ENCODE assay signal across 19 cellular contexts in the genomic region with DNA sequence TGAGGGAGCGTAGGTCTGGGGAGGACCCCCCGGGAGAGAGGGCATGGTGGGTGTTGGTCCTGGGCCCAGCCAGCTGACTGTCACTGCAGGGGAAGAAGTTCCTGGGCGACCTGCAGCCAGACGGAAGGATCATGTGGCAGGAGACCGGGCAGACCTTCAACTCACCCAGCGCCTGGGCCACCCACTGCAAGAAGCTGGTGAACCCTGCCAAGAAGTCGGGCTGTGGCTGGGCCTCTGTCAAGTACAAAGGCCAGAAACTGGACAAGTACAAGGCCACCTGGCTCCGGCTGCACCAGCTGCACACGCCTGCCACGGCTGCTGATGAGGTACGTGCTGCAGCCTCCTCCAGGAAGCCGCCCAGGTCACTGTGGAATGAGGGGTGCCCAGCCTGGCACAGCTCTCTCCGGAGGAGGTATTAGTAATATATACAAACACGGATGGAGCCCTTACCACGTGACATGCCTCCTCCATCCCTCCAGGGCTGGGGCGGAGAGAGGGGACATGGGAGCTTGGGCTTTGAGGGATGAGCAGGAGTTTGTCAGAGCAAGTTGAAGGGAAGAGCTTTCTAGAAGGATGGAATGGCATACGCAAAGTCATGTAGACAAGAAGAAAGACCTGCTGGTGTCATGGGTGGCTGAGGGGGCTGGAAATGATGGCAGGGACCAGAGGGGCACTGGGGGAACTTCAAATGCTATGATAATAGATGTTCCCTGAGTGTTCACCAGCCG. TPM values are rescaled to one million over a fixed set of nuclear protein-coding genes. Genes with fewer than 3 reads are reported as not detected.
DNase-seq lines count a peak whose midpoint lies in the region; ATAC-seq, FAIRE-seq and TF ChIP-seq lines count a peak whose summit lies in the region.
"Had no signal": no experiment of that assay in that cellular context is flagged by ENCODE, and none has a peak within 500 bp of the region (broad histone marks: within the 10 kb centered on the region; RNA-seq: fewer than 3 reads in every experiment).

No MANE protein-coding gene starts in this region.

- H3K36me3 ChIP-seq in astrocyte (ENCODE audit: insufficient read depth, low read length): no peaks in the 10 kb centered on the region
- H3K36me3 ChIP-seq: right atrium auricular region had no signal

- no peak overlapping the region for H2AFZ ChIP-seq in astrocyte (ENCODE audit: low read depth, low read length)

- no peak overlapping the region for H3K4me2 ChIP-seq in astrocyte (ENCODE audit: low read length)

- H3K27ac Mint-ChIP-seq in astrocyte (ENCODE audit: unreplicated experiment) (no peak overlapping the region), natural killer cell (peak overlapping the region; percentile 27 to 69)

- TF ChIP-seq CTCF in astrocyte (IDR thresholded peaks at IDR 0.05; ENCODE audit: insufficient read depth, low read depth, low read length) (no peak), natural killer cell (IDR thresholded peaks at IDR 0.05) (no peak), foreskin keratinocyte (conservative IDR thresholded peaks at IDR 0.05) (no peak)

- H3K36me3 Mint-ChIP-seq in astrocyte (ENCODE audit: low read depth, unreplicated experiment) (peaks cover 7% of the 10 kb centered on the region), natural killer cell (no peaks in the 10 kb centered on the region)

- FAIRE-seq in astrocyte (lab: Jason Lieb, UNC): no peak
- FAIRE-seq: K562 had no signal

- H3K27ac ChIP-seq in astrocyte (ENCODE audit: low read depth, low read length) (no peak overlapping the region), foreskin keratinocyte (no peak overlapping the region)
- H3K27ac ChIP-seq: esophagus muscularis mucosa, HL-60, left lung, right atrium auricular region had no signal

- H3K27me3 Mint-ChIP-seq in astrocyte (ENCODE audit: low read depth, unreplicated experiment) (no peaks in the 10 kb centered on the region), natural killer cell (ENCODE audit: low read depth in 2 of 2) (no peaks in the 10 kb centered on the region)

- H3K79me2 ChIP-seq in astrocyte (ENCODE audit: insufficient read depth, low read length): no peaks in the 10 kb centered on the region

- no peaks in the 10 kb centered on the region for H3K9me3 ChIP-seq in astrocyte (ENCODE audit: insufficient read depth, low read depth, low read length)
- H3K9me3 ChIP-seq: esophagus muscularis mucosa, left lung, right atrium auricular region had no signal

- H3K9ac ChIP-seq in astrocyte (ENCODE audit: low read length): no peak overlapping the region

- H3K27me3 ChIP-seq in astrocyte (ENCODE audit: insufficient read depth, low read length) (no peaks in the 10 kb centered on the region), foreskin keratinocyte (no peaks in the 10 kb centered on the region)
- H3K27me3 ChIP-seq: esophagus muscularis mucosa, left lung, right atrium auricular region had no signal

- H3K4me1 ChIP-seq in astrocyte (ENCODE audit: insufficient read depth, low read length): peaks cover 13% of the 10 kb centered on the region
- H3K4me1 ChIP-seq in foreskin keratinocyte: peaks cover 3% of the 10 kb centered on the region

- intact Hi-C loops in Right ventricle myocardium inferior (cut with DNase I) (no loop called here), cardiac septum (cut with DNase I) (no loop called here), natural killer cell (cut with micrococcal nuclease) (no loop called here)

- H4K20me1 ChIP-seq in astrocyte (ENCODE audit: insufficient read depth, low read length): no peaks in the 10 kb centered on the region

- DNase-seq in Right ventricle myocardium inferior (ENCODE audit: missing footprints): peak; percentile 41
- no peak for DNase-seq in cardiac septum (ENCODE audit: low spot score)
- DNase-seq in astrocyte (ENCODE audit: low read depth): no peak
- DNase-seq in natural killer cell: no peak
- DNase-seq in LoVo (ENCODE audit: low spot score): no peak
- no peak for DNase-seq in foreskin keratinocyte
- no peak for DNase-seq in Kasumi-1 (lab: John Stamatoyannopoulos, UW)
- DNase-seq: activated CD4-positive, alpha-beta T cell treated with anti-CD3 and anti-CD28 coated beads, Interleukin-2, amount 50 U/mL, for 1 hour; central memory CD4-positive, alpha-beta T cell; DMS79 treated with DMSO at 0.1 percent for 48 hours; NCI-H1930 had no signal

- H3K4me1 Mint-ChIP-seq in astrocyte (ENCODE audit: low read depth, unreplicated experiment) (peaks cover 3% of the 10 kb centered on the region), natural killer cell (peaks cover 16 to 60% of the 10 kb centered on the region in 2 donors)

- peak overlapping the region; percentile 67 for H3K4me3 Mint-ChIP-seq in astrocyte (ENCODE audit: unreplicated experiment)
- peak overlapping the region; percentile 61 for H3K4me3 Mint-ChIP-seq in natural killer cell

- ATAC-seq in Right ventricle myocardium inferior (no peak), natural killer cell (no peak), foreskin keratinocyte (no peak), GM21786 (IDR thresholded peaks at IDR 0.05; ENCODE audit: unreplicated experiment) (no peak)
- ATAC-seq: K562, left lung had no signal

- H3K9me3 Mint-ChIP-seq in astrocyte (ENCODE audit: unreplicated experiment) (no peaks in the 10 kb centered on the region), natural killer cell (no peaks in the 10 kb centered on the region)

- no peak overlapping the region for H3K4me3 ChIP-seq in astrocyte (ENCODE audit: insufficient read depth, low read depth, low read length)
- H3K4me3 ChIP-seq: esophagus muscularis mucosa, K562, left lung, right atrium auricular region had no signal

RNA-seq across cellular contexts. Expression of gene MPND, which starts 2.5 kb away (rescaled TPM):
- total RNA-seq in Right ventricle myocardium inferior: 21.0 TPM
- 14.9 TPM for total RNA-seq in cardiac septum
- total RNA-seq in astrocyte: 10.3 and 14.7 TPM in 2 replicates
- total RNA-seq in natural killer cell: 10 to 100 TPM; 30.4 to 38.4 (median 31.1) TPM
- total RNA-seq in foreskin keratinocyte: 10.0 and 10.9 TPM in 2 replicates
- 15.2 and 15.5 TPM in 2 replicates for polyA plus RNA-seq in foreskin keratinocyte

RNA-seq across cellular contexts. Expression of gene STAP2, which starts 7.2 kb away (rescaled TPM):
- total RNA-seq in Right ventricle myocardium inferior (4.3 TPM), cardiac septum (0.83 TPM), astrocyte (1.8 and 5.3 TPM in 2 replicates), natural killer cell (1 to 10 TPM; 1.4 to 3.3 (median 2.0) TPM), foreskin keratinocyte (65.5 and 76.1 TPM in 2 replicates)
- polyA plus RNA-seq in foreskin keratinocyte: 75.0 and 84.2 TPM in 2 replicates

RNA-seq across cellular contexts. Expression of gene FSD1, which starts 41.4 kb away (rescaled TPM):
- total RNA-seq in Right ventricle myocardium inferior (not detected), cardiac septum (0.24 TPM), astrocyte (15.0 and 15.1 TPM in 2 replicates), natural killer cell (10 to 100 TPM; 15.5 to 18.2 (median 16.4) TPM), foreskin keratinocyte (7.3 and 8.6 TPM in 2 replicates)
- 8.4 and 10.4 TPM in 2 replicates for polyA plus RNA-seq in foreskin keratinocyte
- total RNA-seq: NCI-H460, omental fat pad, right atrium auricular region had no signal

RNA-seq across cellular contexts. Expression of gene TMIGD2, which starts 43.6 kb away (rescaled TPM):
- total RNA-seq in Right ventricle myocardium inferior (not detected), cardiac septum (not detected), astrocyte (not detected in 2 replicates), natural killer cell (10 to 100 TPM; 33.8 to 45.3 (median 41.1) TPM), foreskin keratinocyte (not detected in 2 replicates)
- polyA plus RNA-seq in foreskin keratinocyte: not detected in 2 replicates
- total RNA-seq: esophagus muscularis mucosa, K562, NCI-H460 had no signal
- polyA plus RNA-seq: K562 had no signal

RNA-seq across cellular contexts. Expression of gene SH3GL1, which starts 54.5 kb away (rescaled TPM):
- 22.0 TPM for total RNA-seq in Right ventricle myocardium inferior
- 22.0 TPM for total RNA-seq in cardiac septum
- 101 and 102 TPM in 2 replicates for total RNA-seq in astrocyte
- total RNA-seq in natural killer cell: 10 to 100 TPM; 43.9 to 55.7 (median 49.2) TPM
- 71.9 and 74.2 TPM in 2 replicates for total RNA-seq in foreskin keratinocyte
- polyA plus RNA-seq in foreskin keratinocyte: 85.5 and 88.1 TPM in 2 replicates

Comparison
In these comparisons a context has a peak if more than half of its experiments do, and no peak if none do; other contexts are left out.
1. RNA of gene STAP2, which starts 7.2 kb away (total RNA-seq): 65.5 to 76.1 TPM in foreskin keratinocyte; 1.8 to 5.3 TPM in astrocyte, 4.3 TPM in Right ventricle myocardium inferior (single experiment), 1.4 to 3.3 TPM in natural killer cell and 0.83 TPM in cardiac septum (single experiment); every median in the first group is over 10 times any median in the second.